ENCODE assay signal across 8 cellular contexts in genomic region chr5:115602585-115603125, GRCh38. TPM values are rescaled to one million over a fixed set of nuclear protein-coding genes. Genes with fewer than 3 reads are reported as not detected.
DNase-seq lines count a peak whose midpoint lies in the region; ATAC-seq and TF ChIP-seq lines count a peak whose summit lies in the region.

No MANE protein-coding gene starts in this region.

- peaks cover 35% of the 10 kb centered on the region for H3K4me1 Mint-ChIP-seq in activated T-helper 1 cell treated with anti-CD3 and anti-CD28 coated beads, Interleukin-12 subunit alpha, Interleukin-12 subunit beta, Interleukin-2, Interleukin-4 antibody, amounts not matched to agents 30 ng/mL and 10 ng/mL and 1 ng/mL, durations not matched to agents 14 hours and 24 hours and 36 hours (ENCODE audit: low read depth)

- H3K4me3 ChIP-seq in hepatocyte (peak overlapping the region; percentile 82), spleen (peak overlapping the region; percentile 58 to 80 (median 68))

- H3K27me3 Mint-ChIP-seq in activated T-helper 1 cell treated with anti-CD3 and anti-CD28 coated beads, Interleukin-12 subunit alpha, Interleukin-12 subunit beta, Interleukin-2, Interleukin-4 antibody, amounts not matched to agents 30 ng/mL and 10 ng/mL and 1 ng/mL, durations not matched to agents 14 hours and 24 hours and 36 hours (ENCODE audit: insufficient read depth): no peaks in the 10 kb centered on the region

- peak overlapping the region; percentile 80 for H3K27ac Mint-ChIP-seq in activated T-helper 1 cell treated with anti-CD3 and anti-CD28 coated beads, Interleukin-12 subunit alpha, Interleukin-12 subunit beta, Interleukin-2, Interleukin-4 antibody, amounts not matched to agents 30 ng/mL and 10 ng/mL and 1 ng/mL, durations not matched to agents 14 hours and 24 hours and 36 hours

- TF ChIP-seq POLR2A in spleen (IDR thresholded peaks at IDR 0.05): no peak

- TF ChIP-seq CTCF in hepatocyte (IDR thresholded peaks at IDR 0.05; ENCODE audit: poor library complexity) (no peak), spleen (IDR thresholded peaks at IDR 0.05 in 8 of 11, conservative IDR thresholded peaks at IDR 0.05 in 3 of 11) (no peak)

- H3K27me3 ChIP-seq in hepatocyte (no peaks in the 10 kb centered on the region), spleen (replicated peaks in 1 of 7) (no peaks in the 10 kb centered on the region)

- peak overlapping the region; percentile 100 for H2AFZ ChIP-seq in hepatocyte

- H3K79me2 ChIP-seq in hepatocyte: peaks cover 13% of the 10 kb centered on the region

- H3K36me3 Mint-ChIP-seq in activated T-helper 1 cell treated with anti-CD3 and anti-CD28 coated beads, Interleukin-12 subunit alpha, Interleukin-12 subunit beta, Interleukin-2, Interleukin-4 antibody, amounts not matched to agents 30 ng/mL and 10 ng/mL and 1 ng/mL, durations not matched to agents 14 hours and 24 hours and 36 hours (ENCODE audit: low read depth): peaks cover 17% of the 10 kb centered on the region

- WGBS in hepatocyte (ENCODE audit: low lambda C conversion rate, missing lambda C conversion rate): 65% methylated on average over 11 of the region's 11 CpGs
- 38 to 50% (median 44%) methylated on average over 11 of the region's 11 CpGs for WGBS in spleen, 5 donors

- no peaks in the 10 kb centered on the region for H3K36me3 ChIP-seq in hepatocyte (replicated peaks; ENCODE audit: insufficient read depth, low read depth)
- no peaks in the 10 kb centered on the region for H3K36me3 ChIP-seq in spleen

- peak overlapping the region; percentile 91 for H3K4me2 ChIP-seq in hepatocyte

- intact Hi-C loops in activated T-helper 1 cell treated with anti-CD3 and anti-CD28 coated beads, Interleukin-12 subunit alpha, Interleukin-12 subunit beta, Interleukin-2, Interleukin-4 antibody, amounts not matched to agents 30 ng/mL and 10 ng/mL and 1 ng/mL, durations not matched to agents 14 hours and 24 hours and 36 hours (cut with micrococcal nuclease): no loop called here
- intact Hi-C loops in spleen (cut with DNase I; ENCODE audit: low total_unique reads): no loop called here

- ATAC-seq in GM18502 (IDR thresholded peaks at IDR 0.05; ENCODE audit: poor library complexity, unreplicated experiment) (peak; percentile 15), HG02840 (IDR thresholded peaks at IDR 0.05; ENCODE audit: low FRiP score, unreplicated experiment) (peak; percentile 2)

- no peak for DNase-seq in activated T-helper 1 cell treated with anti-CD3 and anti-CD28 coated beads, Interleukin-12 subunit alpha, Interleukin-12 subunit beta, Interleukin-2, Interleukin-4 antibody, amounts not matched to agents 30 ng/mL and 10 ng/mL and 1 ng/mL, durations not matched to agents 14 hours and 24 hours and 36 hours (ENCODE audit: low spot score)
- DNase-seq in hepatocyte (ENCODE audit: low spot score) (no peak), spleen (no peak), inferior parietal cortex (ENCODE audit: extremely low spot score) (no peak), LoVo (ENCODE audit: low spot score) (no peak), HCEC 1CT (no peak)

- H3K4me3 Mint-ChIP-seq in activated T-helper 1 cell treated with anti-CD3 and anti-CD28 coated beads, Interleukin-12 subunit alpha, Interleukin-12 subunit beta, Interleukin-2, Interleukin-4 antibody, amounts not matched to agents 30 ng/mL and 10 ng/mL and 1 ng/mL, durations not matched to agents 14 hours and 24 hours and 36 hours: peak overlapping the region; percentile 58

- no peaks in the 10 kb centered on the region for H3K9me3 Mint-ChIP-seq in activated T-helper 1 cell treated with anti-CD3 and anti-CD28 coated beads, Interleukin-12 subunit alpha, Interleukin-12 subunit beta, Interleukin-2, Interleukin-4 antibody, amounts not matched to agents 30 ng/mL and 10 ng/mL and 1 ng/mL, durations not matched to agents 14 hours and 24 hours and 36 hours

- H3K4me1 ChIP-seq in hepatocyte (ENCODE audit: insufficient read depth): peaks cover 12% of the 10 kb centered on the region
- H3K4me1 ChIP-seq in spleen: peaks cover 8 to 60% (median 45%) of the 10 kb centered on the region in 6 donors

- H4K20me1 ChIP-seq in hepatocyte (ENCODE audit: insufficient read depth, poor library complexity, severe bottlenecking): no peaks in the 10 kb centered on the region

- peak overlapping the region; percentile 90 for H3K27ac ChIP-seq in hepatocyte
- peak overlapping the region; percentile 84 to 94 (median 92) for H3K27ac ChIP-seq in spleen

- no peaks in the 10 kb centered on the region for H3K9me2 ChIP-seq in hepatocyte (replicated peaks; ENCODE audit: insufficient read depth)

- H3K9me3 ChIP-seq in hepatocyte (ENCODE audit: low read depth) (no peaks in the 10 kb centered on the region), spleen (no peaks in the 10 kb centered on the region)

RNA-seq across cellular contexts. Expression of gene TICAM2, which starts 0.4 kb away (rescaled TPM):
- 0.59 and 1.1 TPM in 2 replicates for total RNA-seq in activated T-helper 1 cell treated with anti-CD3 and anti-CD28 coated beads, Interleukin-12 subunit alpha, Interleukin-12 subunit beta, Interleukin-2, Interleukin-4 antibody, amounts not matched to agents 30 ng/mL and 10 ng/mL and 1 ng/mL, durations not matched to agents 14 hours and 24 hours and 36 hours
- total RNA-seq in hepatocyte (2.1 TPM in 1 of 2 replicates, not detected in the other), spleen (1 to 10 TPM; 5.1 to 9.2 (median 7.9) TPM)
- polyA plus RNA-seq in hepatocyte (2.5 TPM in 2 replicates), spleen (1 to 10 TPM; 2.9 to 4.2 (median 2.9) TPM)

RNA-seq across cellular contexts. Expression of gene TMED7, which starts 23.2 kb away (rescaled TPM):
- total RNA-seq in activated T-helper 1 cell treated with anti-CD3 and anti-CD28 coated beads, Interleukin-12 subunit alpha, Interleukin-12 subunit beta, Interleukin-2, Interleukin-4 antibody, amounts not matched to agents 30 ng/mL and 10 ng/mL and 1 ng/mL, durations not matched to agents 14 hours and 24 hours and 36 hours: 43.4 and 44.0 TPM in 2 replicates
- total RNA-seq in hepatocyte: 184 and 214 TPM in 2 replicates
- polyA plus RNA-seq in hepatocyte: 75.3 and 88.1 TPM in 2 replicates
- 10 to 100 TPM; 56.7 to 70.9 (median 68.6) TPM for total RNA-seq in spleen
- polyA plus RNA-seq in spleen: 10 to 100 TPM in 2 of 3 donors, 1 to 10 TPM in 1; 8.4 to 13.7 (median 12.5) TPM

RNA-seq across cellular contexts. Expression of gene FEM1C, which starts 58.1 kb away (rescaled TPM):
- 13.9 and 14.5 TPM in 2 replicates for total RNA-seq in activated T-helper 1 cell treated with anti-CD3 and anti-CD28 coated beads, Interleukin-12 subunit alpha, Interleukin-12 subunit beta, Interleukin-2, Interleukin-4 antibody, amounts not matched to agents 30 ng/mL and 10 ng/mL and 1 ng/mL, durations not matched to agents 14 hours and 24 hours and 36 hours
- total RNA-seq in hepatocyte: 24.6 and 27.0 TPM in 2 replicates
- 7.7 and 10.7 TPM in 2 replicates for polyA plus RNA-seq in hepatocyte
- 10 to 100 TPM; 15.1 to 22.7 (median 18.3) TPM for total RNA-seq in spleen
- 1 to 10 TPM; 3.1 to 5.0 (median 3.8) TPM for polyA plus RNA-seq in spleen
